8 cellular contexts compared by ENCODE assay signal in the genomic region with DNA sequence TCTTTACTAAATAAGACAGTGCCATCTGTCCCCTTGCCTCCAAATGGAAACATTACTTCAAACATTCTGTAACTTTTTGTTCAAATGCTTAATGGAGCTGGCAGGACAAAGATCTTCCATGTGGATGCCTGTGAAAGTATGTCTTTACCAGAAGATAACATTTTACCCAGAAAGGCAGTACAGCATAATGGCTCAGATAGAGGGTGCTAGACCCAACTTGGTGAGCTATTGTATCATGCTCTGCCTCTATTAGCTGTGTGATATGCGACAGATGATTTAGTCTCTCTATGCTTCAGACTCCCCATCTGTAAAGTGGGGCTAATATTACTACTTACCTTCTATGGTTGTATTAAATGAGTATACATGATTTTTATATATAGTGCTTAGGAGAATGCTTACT. TPM values are rescaled to one million over a fixed set of nuclear protein-coding genes. Genes with fewer than 3 reads are reported as not detected.
DNase-seq lines count a peak whose midpoint lies in the region; ATAC-seq, FAIRE-seq and TF ChIP-seq lines count a peak whose summit lies in the region.

No MANE protein-coding gene starts in this region.

- no peak overlapping the region for H2AFZ ChIP-seq in K562 (ENCODE audit: low read depth, low read length)

- TF ChIP-seq RAD21 in K562 (CRISPR knock-in tag; conservative IDR thresholded peaks at IDR 0.05 in 1 of 2, IDR thresholded peaks at IDR 0.05 in 1 of 2), result peak; percentile 11 to 48; a peak in 2 of 4 replicates

- peak overlapping the region; percentile 71 for H3K27ac Mint-ChIP-seq in T-helper 1 cell treated with Interleukin-12 subunit alpha and Interleukin-12 subunit beta and Interleukin-4 antibody, amounts not matched to agents 30 μg/mL and 1 μg/mL, for 36 hours
- peak overlapping the region; percentile 88 to 96 (median 94) for H3K27ac Mint-ChIP-seq in IgD-negative memory B cell

- no peak overlapping the region for H3K4me3 Mint-ChIP-seq in T-helper 1 cell treated with Interleukin-12 subunit alpha and Interleukin-12 subunit beta and Interleukin-4 antibody, amounts not matched to agents 30 μg/mL and 1 μg/mL, for 36 hours
- H3K4me3 Mint-ChIP-seq in IgD-negative memory B cell, result peak overlapping the region in 2 of 4 donors; percentile 36 to 71

- peaks cover 16% of the 10 kb centered on the region; the same call in 2 of the 3 replicates for H3K36me3 ChIP-seq in K562 (ENCODE audit: control insufficient read depth, insufficient read depth, low read length)

- no peaks in the 10 kb centered on the region for H3K27me3 ChIP-seq in K562 (ENCODE audit: control insufficient read depth in 2 of 2, insufficient read depth in 2 of 2, low read length in 2 of 2)

- no peaks in the 10 kb centered on the region for H3K9me1 ChIP-seq in K562 (ENCODE audit: control insufficient read depth, insufficient read depth, low read length)

- H3K4me1 ChIP-seq in K562 (replicated peaks in 1 of 2; ENCODE audit: control insufficient read depth in 2 of 2, insufficient read depth in 2 of 2, low read length in 2 of 2), result no peaks in the 10 kb centered on the region; a peak in 1 of 5 replicates

- no peak for TF ChIP-seq POLR2A in K562 (conservative IDR thresholded peaks at IDR 0.05)

- H3K79me2 ChIP-seq in K562 (ENCODE audit: control insufficient read depth, insufficient read depth, low read length), result no peaks in the 10 kb centered on the region

- ATAC-seq in K562 (peak; percentile 70), GM18519 (IDR thresholded peaks at IDR 0.05; ENCODE audit: low FRiP score, unreplicated experiment) (no peak)

- H3K36me3 Mint-ChIP-seq in T-helper 1 cell treated with Interleukin-12 subunit alpha and Interleukin-12 subunit beta and Interleukin-4 antibody, amounts not matched to agents 30 μg/mL and 1 μg/mL, for 36 hours (ENCODE audit: low read depth), result peaks cover 15% of the 10 kb centered on the region
- peaks cover 4% of the 10 kb centered on the region for H3K36me3 Mint-ChIP-seq in IgD-negative memory B cell

- BruUV-seq in K562 (replicated peaks; lab: Mats Ljungman, UMichigan), result no TSS peak

- no peak overlapping the region for H3K27ac ChIP-seq in K562 (ENCODE audit: extremely low read depth, low read depth, low read length)

- no peak for DNase-seq in T-helper 1 cell
- DNase-seq in K562 (ENCODE audit: extremely low read depth in 1 of 4, low spot score in 3 of 4), result no peak
- DNase-seq in retinal pigment epithelial cell (ENCODE audit: low read depth), result no peak
- DNase-seq in AG20443 (ENCODE audit: low spot score), result no peak
- no peak for DNase-seq in ureter (ENCODE audit: low spot score)

- H3K4me1 Mint-ChIP-seq in T-helper 1 cell treated with Interleukin-12 subunit alpha and Interleukin-12 subunit beta and Interleukin-4 antibody, amounts not matched to agents 30 μg/mL and 1 μg/mL, for 36 hours (ENCODE audit: low read depth), result peaks cover 29% of the 10 kb centered on the region
- peaks cover 22 to 33% (median 27%) of the 10 kb centered on the region in 3 donors for H3K4me1 Mint-ChIP-seq in IgD-negative memory B cell

- H3K27me3 Mint-ChIP-seq in T-helper 1 cell treated with Interleukin-12 subunit alpha and Interleukin-12 subunit beta and Interleukin-4 antibody, amounts not matched to agents 30 μg/mL and 1 μg/mL, for 36 hours (ENCODE audit: low read depth), result no peaks in the 10 kb centered on the region
- no peaks in the 10 kb centered on the region for H3K27me3 Mint-ChIP-seq in IgD-negative memory B cell

- H4K20me1 ChIP-seq in K562 (replicated peaks; ENCODE audit: control insufficient read depth, insufficient read depth, low read length), result no peaks in the 10 kb centered on the region

- in situ Hi-C loops in K562 (cut with MboI), result no loop called here

- H3K9me3 ChIP-seq in K562 (replicated peaks; ENCODE audit: control insufficient read depth, insufficient read depth, low read depth, low read length), result no peaks in the 10 kb centered on the region

- CTCF ChIA-PET in K562 (lab: Yijun Ruan, JAX; ENCODE audit: low intra/inter-chr PET ratio), result no interaction called here

- 67% methylated on average over 1 of the region's 1 CpG for WGBS in K562 (ENCODE audit: insufficient coverage, low coverage, missing lambda C conversion rate)

- H3K4me3 ChIP-seq in K562 (no peak overlapping the region), retinal pigment epithelial cell (ENCODE audit: low read length) (no peak overlapping the region)

- FAIRE-seq in K562 (lab: Jason Lieb, UNC), result peak; percentile 46

- POLR2A ChIA-PET in K562 (lab: Yijun Ruan, JAX), result interaction anchor here (0.6 to 1.5 kb wide), 5 partner anchors 8 to 266 kb away, joined by 3 to 7 read pairs (median 3); no protein-coding TSS in a partner anchor

- H3K9ac ChIP-seq in K562 (ENCODE audit: insufficient read depth in 1 of 2, low read depth in 2 of 2, low read length in 2 of 2), result no peak overlapping the region

- no peak for TF ChIP-seq EP300 in K562 (IDR thresholded peaks at IDR 0.05; ENCODE audit: low read length)

- peak in 2 of 3 experiments; percentile 21 to 52; a peak in 2 of 6 replicates for TF ChIP-seq CTCF in K562 (IDR thresholded peaks at IDR 0.05 in 2 of 3, conservative IDR thresholded peaks at IDR 0.05 in 1 of 3; ENCODE audit: insufficient read depth in 2 of 3, low read depth in 1 of 3, low read length in 3 of 3)
- peak; percentile 18 for TF ChIP-seq CTCF in retinal pigment epithelial cell (conservative IDR thresholded peaks at IDR 0.05; ENCODE audit: low read depth, low read length)

- H3K9me3 Mint-ChIP-seq in T-helper 1 cell treated with Interleukin-12 subunit alpha and Interleukin-12 subunit beta and Interleukin-4 antibody, amounts not matched to agents 30 μg/mL and 1 μg/mL, for 36 hours, result no peaks in the 10 kb centered on the region
- H3K9me3 Mint-ChIP-seq in IgD-negative memory B cell, result no peaks in the 10 kb centered on the region

- no peak overlapping the region for H3K4me2 ChIP-seq in K562 (ENCODE audit: insufficient read depth, low read length)

- intact Hi-C loops in K562 (cut with micrococcal nuclease), result loop anchor here (5.0 to 10.0 kb wide), 3 partner anchors 119 to 521 kb away; partner anchors contain the start of gene NRF1

TF ChIP-seq in K562, 482 proteins besides CTCF, POLR2A, EP300 and RAD21:
- TF ChIP-seq ZNF561 (CRISPR knock-in tag; conservative IDR thresholded peaks at IDR 0.05), result no peak
- TF ChIP-seq RBM15 (IDR thresholded peaks at IDR 0.05; ENCODE audit: insufficient read depth, low read length), result no peak
- TF ChIP-seq RAD51 (IDR thresholded peaks at IDR 0.05; ENCODE audit: borderline replicate concordance, low read depth), result no peak
- 0 out of 2 replicates have a peak, but pooled peaks have one; percentile 31 for TF ChIP-seq EHMT2 (IDR thresholded peaks at IDR 0.05)
- 0 out of 2 replicates have a peak, but pooled peaks have one; percentile 9 for TF ChIP-seq FOSL1 (tag; conservative IDR thresholded peaks at IDR 0.05)
- 0 out of 4 replicates have a peak, but pooled peaks of 1 of the 2 experiments have one; percentile 15 for TF ChIP-seq SRF (CRISPR knock-in tag; IDR thresholded peaks at IDR 0.05)

RNA-seq across cellular contexts. Expression of gene SMKR1, which starts 8.8 kb away (rescaled TPM):
- polyA plus RNA-seq in IgD-negative memory B cell (8.3 TPM), K562 (2011; rRNA removed) (1.3 and 1.5 TPM in 2 replicates), K562 (2014; fragmentation: Illumina TruSeq; extraction: Trizol) (1.4 and 1.5 TPM in 2 replicates), K562 (2014; fragmentation: Nextera tagmentation; extraction: Ambion mirVana) (under 1 TPM; 0.59 to 0.73 TPM), K562 (2014; rRNA removed) (1.8 TPM in 2 replicates)
- 1.4 and 1.6 TPM in 2 replicates for total RNA-seq in K562 (2011; cell fraction: chromatin; rRNA removed; ENCODE audit: low replicate concordance)
- total RNA-seq in K562 (2011; cell fraction: nucleolus; rRNA removed), result 1.4 TPM in 1 of 2 replicates, not detected in the other
- 1.5 TPM in 1 of 2 replicates, not detected in the other for total RNA-seq in K562 (2011; cell fraction: nucleoplasm; rRNA removed)
- total RNA-seq in K562 (2014; rRNA removed) (0.37 TPM in 1 of 2 replicates, not detected in the other), K562 (2014; rRNA removed; fragmentation: Illumina TruSeq; extraction: Trizol) (1.1 and 1.4 TPM in 2 replicates), K562 (2015; rRNA removed; fragmentation: Illumina TruSeq; extraction: Trizol) (0.62 and 1.7 TPM in 2 replicates), K562 (2021) (0.58 and 1.5 TPM in 2 replicates), ureter (2.2 TPM)
- 0.13 and 0.94 TPM in 2 replicates for polyA plus RNA-seq in K562 (2011; cell fraction: cytosol; rRNA removed)
- 5.4 and 7.6 TPM in 2 replicates for polyA plus RNA-seq in K562 (2011; cell fraction: nucleus; rRNA removed)
- polyA plus RNA-seq in K562 (2012), result 1.9 and 2.1 TPM in 2 replicates
- polyA minus RNA-seq in K562 (2011; rRNA and poly(A)+ RNA removed), result 1.5 TPM in 1 of 2 replicates, not detected in the other
- polyA minus RNA-seq in K562 (2011; cell fraction: cytosol; rRNA and poly(A)+ RNA removed), result not detected in 2 replicates
- polyA minus RNA-seq in K562 (2011; cell fraction: nucleus; rRNA and poly(A)+ RNA removed), result 0.78 TPM in 1 of 2 replicates, not detected in the other

RNA-seq across cellular contexts. Expression of gene STRIP2, which starts 59.3 kb away (rescaled TPM):
- polyA plus RNA-seq in IgD-negative memory B cell (0.08 TPM), K562 (2011; rRNA removed) (81.8 and 104 TPM in 2 replicates), K562 (2014; fragmentation: Illumina TruSeq; extraction: Trizol) (42.3 TPM in 2 replicates), K562 (2014; fragmentation: Nextera tagmentation; extraction: Ambion mirVana) (10 to 100 TPM; 10.1 to 13.8 TPM), K562 (2014; rRNA removed) (52.9 and 55.1 TPM in 2 replicates)
- total RNA-seq in K562 (2011; cell fraction: chromatin; rRNA removed; ENCODE audit: low replicate concordance), result 202 and 262 TPM in 2 replicates
- total RNA-seq in K562 (2011; cell fraction: nucleolus; rRNA removed), result 90.7 and 112 TPM in 2 replicates
- total RNA-seq in K562 (2011; cell fraction: nucleoplasm; rRNA removed), result 109 and 122 TPM in 2 replicates
- total RNA-seq in K562 (2014; rRNA removed) (38.5 and 39.8 TPM in 2 replicates), K562 (2014; rRNA removed; fragmentation: Illumina TruSeq; extraction: Trizol) (40.8 and 41.7 TPM in 2 replicates), K562 (2015; rRNA removed; fragmentation: Illumina TruSeq; extraction: Trizol) (52.4 and 54.7 TPM in 2 replicates), K562 (2021) (50.3 and 56.3 TPM in 2 replicates), ureter (0.52 TPM)
- 27.2 and 41.8 TPM in 2 replicates for polyA plus RNA-seq in K562 (2011; cell fraction: cytosol; rRNA removed)
- polyA plus RNA-seq in K562 (2011; cell fraction: nucleus; rRNA removed), result 388 and 426 TPM in 2 replicates
- polyA plus RNA-seq in K562 (2012), result 46.1 and 56.3 TPM in 2 replicates
- polyA minus RNA-seq in K562 (2011; rRNA and poly(A)+ RNA removed), result 62.4 and 66.1 TPM in 2 replicates
- 32.6 and 37.9 TPM in 2 replicates for polyA minus RNA-seq in K562 (2011; cell fraction: cytosol; rRNA and poly(A)+ RNA removed)
- 79.6 and 139 TPM in 2 replicates for polyA minus RNA-seq in K562 (2011; cell fraction: nucleus; rRNA and poly(A)+ RNA removed)

Comparison
In these comparisons a context has a peak if more than half of its experiments do, and no peak if none do; other contexts are left out.
1. RNA of gene STRIP2, which starts 59.3 kb away (total RNA-seq): 38.5 to 262 TPM in K562; 0.52 TPM in ureter (single experiment); every median in the first group is over 10 times any median in the second.